ENCODE assay signal across 16 cellular contexts in the genomic region with DNA sequence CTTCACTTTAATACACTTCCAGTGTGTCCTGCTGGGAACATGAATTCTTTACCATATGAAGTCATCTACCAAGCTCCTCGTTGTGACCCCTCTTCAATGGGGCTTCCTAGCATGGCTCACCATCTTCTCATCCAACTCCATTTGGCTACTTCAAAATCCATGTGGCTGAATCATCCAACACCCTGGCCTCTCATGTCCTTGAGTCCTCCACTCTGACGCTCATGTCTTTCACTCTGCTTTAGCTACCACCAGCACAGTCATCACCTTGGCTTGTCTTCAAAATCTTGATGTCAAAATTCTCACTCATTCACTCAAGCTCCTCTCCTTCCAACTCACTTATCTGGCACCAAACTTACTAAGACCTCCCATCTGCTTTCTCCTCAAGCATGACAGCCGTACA. TPM values are rescaled to one million over a fixed set of nuclear protein-coding genes. Genes with fewer than 3 reads are reported as not detected.
DNase-seq lines count a peak whose midpoint lies in the region; FAIRE-seq and TF ChIP-seq lines count a peak whose summit lies in the region.
"Had no signal": no experiment of that assay in that cellular context is flagged by ENCODE, and none has a peak within 500 bp of the region (broad histone marks: within the 10 kb centered on the region; RNA-seq: fewer than 3 reads in every experiment).

No MANE protein-coding gene starts in this region.

- no peak for FAIRE-seq in bronchial epithelial cell (lab: Jason Lieb, UNC)
- FAIRE-seq: pancreas had no signal

- TF ChIP-seq CTCF in AG09319 (IDR thresholded peaks at IDR 0.05; ENCODE audit: low read depth, low read length) (no peak), bronchial epithelial cell (IDR thresholded peaks at IDR 0.05; ENCODE audit: insufficient read depth, low read length, severe bottlenecking) (no peak), GM13976 (IDR thresholded peaks at IDR 0.05; ENCODE audit: borderline replicate concordance, control extremely low read depth, extremely low read depth, insufficient read depth, missing control alignments) (no peak)

- DNase-seq in AG09319 (ENCODE audit: extremely low read depth, low read depth), result peak; percentile 44
- DNase-seq in M059J (ENCODE audit: low read depth), result peak; percentile 98
- DNase-seq in bronchial epithelial cell (ENCODE audit: low read depth), result peak; percentile 83
- peak; percentile 59 for DNase-seq in myocyte (ENCODE audit: low read depth)
- no peak for DNase-seq in superior temporal gyrus (ENCODE audit: extremely low spot score)
- DNase-seq in GM13976 (ENCODE audit: low spot score), result no peak
- DNase-seq in NCI-H345 treated with DMSO at 0.1 percent for 48 hours (lab: John Stamatoyannopoulos, UW; ENCODE audit: unreplicated experiment), result no peak
- no peak for DNase-seq in OCI-M2 (lab: John Stamatoyannopoulos, UW; ENCODE audit: unreplicated experiment)
- DNase-seq: CD8-positive, alpha-beta T cell; effector memory CD4-positive, alpha-beta T cell; NCI-H1417 treated with DMSO at 0.1 percent for 48 hours; NCI-H524; pancreas; stimulated activated CD4-positive, alpha-beta T cell treated with anti-CD3 and anti-CD28 coated beads, Interleukin-2, amount 100 ng/mL, for 24 hours; stimulated activated naive CD4-positive, alpha-beta T cell treated with Interleukin-2 at 50 U/mL for 16 hours had no signal

- in situ Hi-C loops in GM13976 (cut with MboI; ENCODE audit: low sequenced_read_pairs, unreplicated experiment), result no loop called here

- peaks cover 7% of the 10 kb centered on the region for H3K36me3 ChIP-seq in bronchial epithelial cell (ENCODE audit: control insufficient read depth, insufficient read depth, low read length)

- no peaks in the 10 kb centered on the region for H3K27me3 ChIP-seq in bronchial epithelial cell (ENCODE audit: control insufficient read depth, insufficient read depth, low read length)
- H3K27me3 ChIP-seq: pancreas had no signal

- H3K4me3 ChIP-seq in bronchial epithelial cell (ENCODE audit: low read depth, low read length), result no peak overlapping the region
- H3K4me3 ChIP-seq: GM23338, pancreas had no signal

RNA-seq across cellular contexts. Expression of a gene that starts 35.8 kb away (rescaled TPM):
- 128 and 196 TPM in 2 replicates for total RNA-seq in M059J (2014; rRNA removed; shearing (Covaris generic))
- total RNA-seq in bronchial epithelial cell, result 224 and 319 TPM in 2 replicates
- 220 and 233 TPM in 2 replicates for total RNA-seq in myocyte
- 124 TPM for polyA plus RNA-seq in myocyte (2012)

Comparison
In these comparisons a context has a peak if more than half of its experiments do, and no peak if none do; other contexts are left out.
1. DNase-seq: peak in AG09319 (single experiment), M059J (single experiment), bronchial epithelial cell (single experiment) and myocyte (single experiment); none in superior temporal gyrus (single experiment), GM13976 (single experiment), NCI-H345 treated with DMSO at 0.1 percent for 48 hours (single experiment) and OCI-M2 (single experiment).